In genomic region chr21:26146681-26147080, GRCh38 we compare ENCODE assay signal across 18 cellular contexts. TPM values are rescaled to one million over a fixed set of nuclear protein-coding genes. Genes with fewer than 3 reads are reported as not detected.
DNase-seq lines count a peak whose midpoint lies in the region; TF ChIP-seq lines count a peak whose summit lies in the region.
"Had no signal": no experiment of that assay in that cellular context is flagged by ENCODE, and none has a peak within 500 bp of the region (broad histone marks: within the 10 kb centered on the region; RNA-seq: fewer than 3 reads in every experiment).

No MANE protein-coding gene starts in this region.

- H3K27ac Mint-ChIP-seq in chondrocyte (ENCODE audit: unreplicated experiment) (peak overlapping the region; percentile 92), nephron progenitor cell (peak overlapping the region; percentile 43)
- H3K27ac Mint-ChIP-seq: CD14-positive monocyte; CD4-positive, alpha-beta memory T cell; HFFc6; IgD-negative memory B cell had no signal

- DNase-seq in DMS53 (lab: John Stamatoyannopoulos, UW) (peak; percentile 5), DMS53 treated with DMSO at 0.1 percent for 48 hours (lab: John Stamatoyannopoulos, UW; ENCODE audit: unreplicated experiment) (no peak), chondrocyte (ENCODE audit: low spot score) (no peak), nephron progenitor cell (no peak), thyroid gland (no peak), amniotic stem cell (lab: John Stamatoyannopoulos, UW) (no peak), NCI-H187 (lab: John Stamatoyannopoulos, UW) (no peak)
- DNase-seq in NK-92 treated with Interleukin-12 subunit alpha and Interleukin-12 subunit beta, amount 100 ng/mL, for 24 hours (lab: John Stamatoyannopoulos, UW) = no peak
- DNase-seq: CD4-positive, alpha-beta memory T cell; DMS153; GF-D8; GOT3; H7; HFFc6 had no signal

- H3K27me3 ChIP-seq in thyroid gland = no peaks in the 10 kb centered on the region
- H3K27me3 ChIP-seq: BLaER1 had no signal

- H3K36me3 Mint-ChIP-seq in chondrocyte (ENCODE audit: low read depth) (peaks cover 3% of the 10 kb centered on the region), nephron progenitor cell (ENCODE audit: low read depth) (peaks cover 74% of the 10 kb centered on the region)
- H3K36me3 Mint-ChIP-seq: IgD-negative memory B cell had no signal

- peaks cover 44 to 45% of the 10 kb centered on the region in 2 donors for H3K4me1 ChIP-seq in thyroid gland

- H3K4me1 Mint-ChIP-seq in chondrocyte (ENCODE audit: low read depth) (peaks cover 29% of the 10 kb centered on the region), nephron progenitor cell (peaks cover 27% of the 10 kb centered on the region)
- H3K4me1 Mint-ChIP-seq: IgD-negative memory B cell had no signal

- no peaks in the 10 kb centered on the region for H3K27me3 Mint-ChIP-seq in chondrocyte (ENCODE audit: low read depth)
- peaks cover 2% of the 10 kb centered on the region for H3K27me3 Mint-ChIP-seq in nephron progenitor cell (ENCODE audit: low read depth, poor library complexity)
- H3K27me3 Mint-ChIP-seq: CD4-positive, alpha-beta memory T cell; IgD-negative memory B cell had no signal

- H3K4me3 Mint-ChIP-seq in chondrocyte (ENCODE audit: unreplicated experiment) (no peak overlapping the region), nephron progenitor cell (no peak overlapping the region)
- H3K4me3 Mint-ChIP-seq: CD14-positive monocyte; CD4-positive, alpha-beta memory T cell; HFFc6; IgD-negative memory B cell had no signal

- H3K36me3 ChIP-seq in thyroid gland = no peaks in the 10 kb centered on the region

- H3K27ac ChIP-seq in thyroid gland = peak overlapping the region; percentile 78 to 94 (median 88)
- H3K27ac ChIP-seq: 22Rv1, BLaER1 had no signal

- intact Hi-C loops in thyroid gland (cut with DNase I) = no loop called here

- TF ChIP-seq POLR2A in thyroid gland (IDR thresholded peaks at IDR 0.05) = no peak

- no peaks in the 10 kb centered on the region for H3K9me3 ChIP-seq in thyroid gland
- H3K9me3 ChIP-seq: BLaER1 had no signal

- no peak overlapping the region for H3K4me3 ChIP-seq in thyroid gland (replicated peaks in 1 of 3)
- H3K4me3 ChIP-seq: BLaER1 had no signal

- H3K9me3 Mint-ChIP-seq in chondrocyte (ENCODE audit: low read depth) (no peaks in the 10 kb centered on the region), nephron progenitor cell (peaks cover 18% of the 10 kb centered on the region)
- H3K9me3 Mint-ChIP-seq: CD14-positive monocyte; CD4-positive, alpha-beta memory T cell; HFFc6; IgD-negative memory B cell had no signal

- WGBS in thyroid gland, 2 donors = 95 to 97% methylated on average over 1 of the region's 1 CpG

- TF ChIP-seq CTCF in chondrocyte (IDR thresholded peaks at IDR 0.05) (no peak), nephron progenitor cell (IDR thresholded peaks at IDR 0.05) (no peak), thyroid gland (IDR thresholded peaks at IDR 0.05) (no peak)

RNA-seq across cellular contexts. Expression of gene APP, which starts 23.9 kb away (rescaled TPM):
- total RNA-seq in chondrocyte = 441 to 540 TPM (median 442 TPM) in 3 replicates
- total RNA-seq in thyroid gland = 100 to 1,000 TPM; 513 to 716 (median 676) TPM
